In the genomic region with DNA sequence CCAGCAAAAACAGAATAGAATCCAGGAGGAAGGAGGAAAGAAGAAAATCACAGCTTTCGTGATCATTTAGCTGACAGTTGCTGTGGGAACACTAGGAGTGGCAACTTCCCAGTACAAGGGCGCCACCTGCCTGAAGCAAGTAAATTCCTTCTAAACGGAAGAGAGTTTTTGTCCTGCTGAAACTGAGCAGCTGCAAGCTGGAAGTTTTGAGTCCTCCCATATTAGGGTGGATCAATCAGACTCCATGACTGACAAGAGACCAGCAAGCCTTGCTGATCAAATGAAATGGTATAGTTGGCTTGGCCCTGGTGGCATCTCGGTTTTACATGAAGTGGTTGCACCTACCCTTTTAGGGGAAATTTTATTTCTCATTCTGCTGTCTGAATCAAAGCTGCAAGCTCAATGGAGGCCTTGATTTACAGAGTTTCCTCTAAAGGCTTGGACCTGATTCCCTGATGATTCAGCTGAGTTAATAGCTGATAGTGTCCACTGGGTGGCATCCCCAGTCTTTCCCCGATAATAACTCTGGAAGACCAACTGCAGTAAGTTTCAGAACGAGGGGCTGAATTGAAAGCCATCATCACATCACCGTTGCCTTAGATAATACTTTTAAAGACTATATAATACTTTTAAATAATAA, we compare ENCODE assay signal across 9 cellular contexts.
A peak's percentile ranks its signal among the peaks of the same experiment; 100 is the strongest.
DNase-seq lines count a peak whose midpoint lies in the region; ATAC-seq and TF ChIP-seq lines count a peak whose summit lies in the region.
"Had no signal": no experiment of that assay in that cellular context is flagged by ENCODE, and none has a peak within 500 bp of the region (broad histone marks: within the 10 kb centered on the region; RNA-seq: fewer than 3 reads in every experiment).

No MANE protein-coding gene starts in this region.

- no peaks in the 10 kb centered on the region for H3K36me3 ChIP-seq in Peyer's patch
- no peaks in the 10 kb centered on the region for H3K36me3 ChIP-seq in liver (ENCODE audit: control insufficient read depth in 4 of 4, insufficient read depth in 3 of 4, low read depth in 1 of 4, low read length in 3 of 4)
- no peaks in the 10 kb centered on the region for H3K36me3 ChIP-seq in thyroid gland

- peak; percentile 87 for DNase-seq in Ammon's horn (ENCODE audit: low spot score)
- peak in 2 of 3 donors; percentile 73 to 74 for DNase-seq in Peyer's patch
- DNase-seq in dorsolateral prefrontal cortex = peak; percentile 35 to 78 (median 67)
- peak; percentile 63 to 83 for DNase-seq in thyroid gland

- TF ChIP-seq CTCF in LNCAP (IDR thresholded peaks at IDR 0.05) (peak; percentile 75), Peyer's patch (IDR thresholded peaks at IDR 0.05) (peak in 4 of 6 experiments; percentile 35 to 74 (median 72)), dorsolateral prefrontal cortex (IDR thresholded peaks at IDR 0.05 in 54 of 56, conservative IDR thresholded peaks at IDR 0.05 in 2 of 56; ENCODE audit: low read depth in 1 of 56, partially characterized antibody in 56 of 56) (peak; percentile 50 to 90 (median 74)), liver (IDR thresholded peaks at IDR 0.05; ENCODE audit: low read depth, low read length, missing input control) (peak; percentile 61), thyroid gland (IDR thresholded peaks at IDR 0.05) (peak in 5 of 6 experiments; percentile 44 to 73 (median 67))

- TF ChIP-seq RAD21 in liver (IDR thresholded peaks at IDR 0.05) = peak; percentile 84 to 89

- H3K4me1 ChIP-seq in Peyer's patch = peaks cover 0 to 24% (median 0%) of the 10 kb centered on the region in 4 donors
- H3K4me1 ChIP-seq in liver (ENCODE audit: control insufficient read depth in 4 of 4, insufficient read depth in 4 of 4, low read length in 3 of 4) = no peaks in the 10 kb centered on the region
- H3K4me1 ChIP-seq in thyroid gland = no peaks in the 10 kb centered on the region

- H3K4me3 ChIP-seq in Peyer's patch (no peak overlapping the region), dorsolateral prefrontal cortex (peak overlapping the region in 2 of 59 donors; percentile 19 to 29), liver (ENCODE audit: low read depth in 1 of 3, low read length in 3 of 3) (no peak overlapping the region), thyroid gland (replicated peaks in 1 of 3) (no peak overlapping the region)

- 37% methylated on average over 7 of the region's 7 CpGs for WGBS in liver
- WGBS in thyroid gland, 2 donors = 45 to 47% methylated on average over 7 of the region's 7 CpGs

- H3K9ac ChIP-seq in liver (ENCODE audit: low read depth in 1 of 2, low read length in 2 of 2) = no peak overlapping the region

- TF ChIP-seq POLR2A in Peyer's patch (IDR thresholded peaks at IDR 0.05) (no peak), thyroid gland (IDR thresholded peaks at IDR 0.05) (no peak)

- H3K9me3 ChIP-seq in Peyer's patch (no peaks in the 10 kb centered on the region), liver (ENCODE audit: control insufficient read depth in 4 of 4, low read length in 3 of 4) (no peaks in the 10 kb centered on the region), thyroid gland (no peaks in the 10 kb centered on the region)

- H3K27me3 ChIP-seq in Peyer's patch (no peaks in the 10 kb centered on the region), dorsolateral prefrontal cortex (peaks cover 0 to 5% (median 0%) of the 10 kb centered on the region in 45 donors), liver (ENCODE audit: control insufficient read depth in 4 of 4, insufficient read depth in 4 of 4, low read length in 3 of 4) (peaks cover 0 to 4% (median 2%) of the 10 kb centered on the region in 4 donors), thyroid gland (no peaks in the 10 kb centered on the region)

- ATAC-seq in GM18502 (IDR thresholded peaks at IDR 0.05; ENCODE audit: poor library complexity, unreplicated experiment) (peak; percentile 72), GM21360 (IDR thresholded peaks at IDR 0.05; ENCODE audit: unreplicated experiment) (no peak)
- ATAC-seq: naive thymus-derived CD8-positive, alpha-beta T cell had no signal

- intact Hi-C loops in dorsolateral prefrontal cortex (cut with DNase I) = loop anchor here (5.0 to 10.0 kb wide), 3 partner anchors 768 to 1265 kb away; no protein-coding TSS in a partner anchor
- intact Hi-C loops in thyroid gland (cut with DNase I) = no loop called here

- H3K27ac ChIP-seq in Peyer's patch (no peak overlapping the region), dorsolateral prefrontal cortex (no peak overlapping the region), liver (ENCODE audit: low read depth in 1 of 2, low read length in 2 of 2) (no peak overlapping the region), thyroid gland (no peak overlapping the region)

TF ChIP-seq in liver, 16 proteins besides CTCF, POLR2A, EP300 and RAD21:
- TF ChIP-seq, protein P1, sequence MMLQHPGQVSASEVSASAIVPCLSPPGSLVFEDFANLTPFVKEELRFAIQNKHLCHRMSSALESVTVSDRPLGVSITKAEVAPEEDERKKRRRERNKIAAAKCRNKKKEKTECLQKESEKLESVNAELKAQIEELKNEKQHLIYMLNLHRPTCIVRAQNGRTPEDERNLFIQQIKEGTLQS (IDR thresholded peaks at IDR 0.05) = no peak
- no peak for TF ChIP-seq EGR1 (IDR thresholded peaks at IDR 0.05; ENCODE audit: low read depth in 2 of 2)
- no peak for TF ChIP-seq HNF4G (IDR thresholded peaks at IDR 0.05)
- no peak for TF ChIP-seq FOXA1 (IDR thresholded peaks at IDR 0.05)
- no peak for TF ChIP-seq TAF1 (conservative IDR thresholded peaks at IDR 0.05)
